Comparison of ENCODE assay signal across 1 cellular context in genomic region chr12:6772729-6773661, GRCh38.
TF ChIP-seq lines count a peak whose summit lies in the region.

No MANE protein-coding gene starts in this region.

TF ChIP-seq in HepG2, 621 proteins besides CTCF, POLR2A, EP300 and RAD21:
- peak; percentile 49 for TF ChIP-seq AGO2 (optimal IDR thresholded peaks at IDR 0.05; ENCODE audit: low read depth, low read length)
- TF ChIP-seq RFX1 (IDR thresholded peaks at IDR 0.05): no peak
TF ChIP-seq in HepG2: peak in this region for 1.
